23 cellular contexts compared by ENCODE assay signal in genomic region chr22:44801476-44801875, GRCh38. TPM values are rescaled to one million over a fixed set of nuclear protein-coding genes. Genes with fewer than 3 reads are reported as not detected.
"Had no signal": no experiment of that assay in that cellular context is flagged by ENCODE, and none has a peak within 500 bp of the region (broad histone marks: within the 10 kb centered on the region; RNA-seq: fewer than 3 reads in every experiment).

No MANE protein-coding gene starts in this region.

- H3K9me3 ChIP-seq: colonic mucosa, esophagus squamous epithelium, heart right ventricle, lower lobe of right lung, prostate gland, right atrium auricular region, stomach, testis, tibial artery had no signal

- H3K36me3 ChIP-seq: colonic mucosa, esophagus squamous epithelium, heart right ventricle, lower lobe of right lung, prostate gland, right atrium auricular region, tibial artery had no signal

- H3K27me3 ChIP-seq: colonic mucosa, right atrium auricular region, testis had no signal

- H3K27ac ChIP-seq: colonic mucosa, esophagus squamous epithelium, heart right ventricle, lower lobe of right lung, prostate gland, right atrium auricular region, stomach, testis, tibial artery had no signal

- H3K4me2 ChIP-seq: smooth muscle cell had no signal

- H3K4me3 ChIP-seq: colonic mucosa, esophagus squamous epithelium, heart right ventricle, lower lobe of right lung, prostate gland, right atrium auricular region, smooth muscle cell, stomach, testis, tibial artery had no signal

- ATAC-seq: heart right ventricle; left ventricle myocardium superior; lower lobe of right lung; naive thymus-derived CD8-positive, alpha-beta T cell; sciatic nerve had no signal

- H3K4me1 ChIP-seq: colonic mucosa, esophagus squamous epithelium, heart right ventricle, lower lobe of right lung, prostate gland, right atrium auricular region, stomach, testis, tibial artery had no signal

- DNase-seq: colonic mucosa; effector CD8-positive, alpha-beta T cell; erythroblast; esophagus squamous epithelium; foreskin melanocyte; glutamatergic neuron; heart right ventricle; hippocampal formation; islet precursor cell; lower lobe of right lung; stimulated activated CD4-positive, alpha-beta T cell treated with anti-CD3 and anti-CD28 coated beads, Interleukin-12 subunit alpha, Interleukin-12 subunit beta, amount 100 ng/mL, for 4 hours; stimulated activated CD4-positive, alpha-beta T cell treated with anti-CD3 and anti-CD28 coated beads, Interleukin-2, amount 100 ng/mL, for 24 hours; stimulated activated CD4-positive, alpha-beta T cell treated with anti-CD3 and anti-CD28 coated beads, Interleukin-4, amount 100 ng/mL, for 24 hours; stimulated activated naive CD4-positive, alpha-beta T cell treated with Interleukin-2 at 50 U/mL for 16 hours; stomach; testis; tibial artery had no signal

RNA-seq across cellular contexts. Expression of gene ARHGAP8, which starts 49.1 kb away (rescaled TPM):
- total RNA-seq: left ventricle myocardium superior had no signal
